In the genomic region with DNA sequence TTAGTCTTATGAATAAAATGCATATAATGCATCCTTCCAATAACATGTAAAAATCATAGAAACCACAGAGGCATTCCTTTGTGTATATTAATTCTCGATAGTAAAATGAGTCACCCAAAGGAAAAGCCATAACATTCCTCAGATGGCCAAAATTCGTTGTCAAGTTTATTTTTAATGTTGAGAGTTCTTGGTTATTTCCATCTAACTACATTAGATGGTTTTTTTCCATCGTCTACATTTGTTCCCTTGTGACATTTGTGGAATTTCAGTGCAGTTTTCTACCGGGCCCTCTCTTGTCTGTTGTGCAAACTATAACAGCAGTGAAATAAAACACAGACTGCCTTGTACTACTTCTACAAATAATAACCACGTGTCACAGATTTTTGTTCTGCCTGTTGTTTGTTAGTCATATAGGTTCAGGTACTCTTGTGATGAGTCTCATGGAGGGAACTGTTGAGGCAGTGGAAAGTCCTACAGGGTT, we compare ENCODE assay signal across 11 cellular contexts. TPM values are rescaled to one million over a fixed set of nuclear protein-coding genes. Genes with fewer than 3 reads are reported as not detected.
A peak's percentile ranks its signal among the peaks of the same experiment; 100 is the strongest.
DNase-seq lines count a peak whose midpoint lies in the region; ATAC-seq lines count a peak whose summit lies in the region.
"Had no signal": no experiment of that assay in that cellular context is flagged by ENCODE, and none has a peak within 500 bp of the region (broad histone marks: within the 10 kb centered on the region; RNA-seq: fewer than 3 reads in every experiment).

No MANE protein-coding gene starts in this region.

- no peak overlapping the region for H3K4me3 ChIP-seq in skeletal muscle cell (ENCODE audit: low read depth, low read length)
- H3K4me3 ChIP-seq: coronary artery had no signal

- ATAC-seq in HG03469 (IDR thresholded peaks at IDR 0.05; ENCODE audit: unreplicated experiment) (no peak), GM21360 (IDR thresholded peaks at IDR 0.05; ENCODE audit: unreplicated experiment) (no peak), HG02610 (IDR thresholded peaks at IDR 0.05; ENCODE audit: unreplicated experiment) (no peak)

- DNase-seq in GM04503 (ENCODE audit: low read depth) = peak; percentile 94
- peak; percentile 69 for DNase-seq in RPMI7951 (ENCODE audit: low read depth)
- DNase-seq in epidermal melanocyte (ENCODE audit: insufficient read length, low spot score) = peak; percentile 57
- peak; percentile 83 for DNase-seq in skeletal muscle cell (ENCODE audit: low read depth)
- no peak for DNase-seq in COR-L47 (lab: John Stamatoyannopoulos, UW)
- DNase-seq: activated CD4-positive, CD25-positive, alpha-beta regulatory T cell; activated effector memory CD4-positive, alpha-beta T cell treated with anti-CD3 and anti-CD28 coated beads, Interleukin-2, amount 50 U/mL, for 16 hours had no signal

RNA-seq across cellular contexts. Expression of a gene that starts 54.7 kb away (rescaled TPM):
- total RNA-seq in RPMI7951 (2014; rRNA removed; shearing (Covaris generic)) = 34.8 and 55.2 TPM in 2 replicates
